In genomic region chr17:8222380-8222629, GRCh38 we compare ENCODE assay signal across 1 cellular context.
TF ChIP-seq lines count a peak whose summit lies in the region.

No MANE protein-coding gene starts in this region.

TF ChIP-seq in GM12891, 5 proteins besides CTCF, POLR2A, EP300 and RAD21 (continued from another document):
- TF ChIP-seq PAX5 (IDR thresholded peaks at IDR 0.05; ENCODE audit: insufficient read depth, low read length, severe bottlenecking) (no peak), SPI1 (IDR thresholded peaks at IDR 0.05; ENCODE audit: low read depth, low read length) (peak; percentile 64), TAF1 (IDR thresholded peaks at IDR 0.05; ENCODE audit: low read depth, low read length) (no peak)
